In the genomic region with DNA sequence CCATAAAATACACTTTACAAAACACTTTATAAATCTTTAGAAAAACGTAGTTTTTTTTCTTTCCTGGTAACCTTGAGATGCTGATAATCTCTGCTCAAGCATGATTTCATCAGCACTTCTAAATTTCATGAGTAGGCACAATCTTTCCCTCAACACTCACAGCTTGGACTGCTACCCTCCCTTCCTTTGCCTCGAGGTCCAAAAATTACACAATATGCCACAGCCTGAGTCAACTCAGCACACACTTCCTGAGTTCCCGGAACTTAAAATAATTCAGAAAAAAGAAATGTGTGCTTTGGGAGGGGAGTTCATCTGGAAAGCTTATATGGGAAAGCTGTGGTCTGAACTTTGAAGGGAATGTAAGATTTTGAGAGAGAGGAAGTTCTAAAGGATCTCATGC, we compare ENCODE assay signal across 9 cellular contexts. TPM values are rescaled to one million over a fixed set of nuclear protein-coding genes. Genes with fewer than 3 reads are reported as not detected.
DNase-seq lines count a peak whose midpoint lies in the region; ATAC-seq lines count a peak whose summit lies in the region.
"Had no signal": no experiment of that assay in that cellular context is flagged by ENCODE, and none has a peak within 500 bp of the region (broad histone marks: within the 10 kb centered on the region; RNA-seq: fewer than 3 reads in every experiment).

No MANE protein-coding gene starts in this region.

- H3K27ac ChIP-seq in muscle layer of duodenum (ENCODE audit: low read length): peak overlapping the region; percentile 76

- no peak overlapping the region for H3K4me3 ChIP-seq in muscle layer of duodenum (ENCODE audit: low read depth in 1 of 2, low read length in 2 of 2)

- no peak for ATAC-seq in HG03045 (IDR thresholded peaks at IDR 0.05; ENCODE audit: unreplicated experiment)
- ATAC-seq in HG03175 (IDR thresholded peaks at IDR 0.05; ENCODE audit: unreplicated experiment): no peak
- ATAC-seq in GM19395 (IDR thresholded peaks at IDR 0.05; ENCODE audit: unreplicated experiment): no peak

- H3K27me3 ChIP-seq in muscle layer of duodenum (ENCODE audit: low read depth, low read length): no peaks in the 10 kb centered on the region

- no peaks in the 10 kb centered on the region for H3K9me3 ChIP-seq in muscle layer of duodenum (ENCODE audit: control insufficient read depth in 1 of 2, low read length in 2 of 2)

- peaks cover 0 to 5% of the 10 kb centered on the region in 2 donors for H3K4me1 ChIP-seq in muscle layer of duodenum (ENCODE audit: control insufficient read depth in 1 of 2, insufficient read depth in 2 of 2, low read length in 2 of 2)

- no peaks in the 10 kb centered on the region for H3K36me3 ChIP-seq in muscle layer of duodenum (ENCODE audit: control insufficient read depth in 1 of 2, insufficient read depth in 2 of 2, low read length in 2 of 2)

- DNase-seq in AML-193 (lab: John Stamatoyannopoulos, UW): peak; percentile 90 to 94
- DNase-seq in NCI-H226: peak; percentile 95
- peak; percentile 81 for DNase-seq in dermis blood vessel endothelial cell
- no peak for DNase-seq in NCI-H146 (lab: John Stamatoyannopoulos, UW)
- DNase-seq: activated B cell treated with CpG ODN at 0.5 μM for 24 hours had no signal

RNA-seq across cellular contexts. Expression of a gene that starts 5.9 kb away (rescaled TPM):
- total RNA-seq in dermis blood vessel endothelial cell: under 0.01 TPM in 1 of 2 replicates, not detected in the other
- total RNA-seq: activated B cell treated with CpG ODN at 0.5 μM for 24 hours had no signal

RNA-seq across cellular contexts. Expression of a gene that starts 33.7 kb away (rescaled TPM):
- 42.5 and 63.6 TPM in 2 replicates for total RNA-seq in dermis blood vessel endothelial cell

RNA-seq across cellular contexts. Expression of a gene that starts 38.9 kb away (rescaled TPM):
- not detected in 2 replicates for total RNA-seq in dermis blood vessel endothelial cell
- total RNA-seq: activated B cell treated with CpG ODN at 0.5 μM for 24 hours had no signal
